Comparison of ENCODE assay signal across 13 cellular contexts in the genomic region with DNA sequence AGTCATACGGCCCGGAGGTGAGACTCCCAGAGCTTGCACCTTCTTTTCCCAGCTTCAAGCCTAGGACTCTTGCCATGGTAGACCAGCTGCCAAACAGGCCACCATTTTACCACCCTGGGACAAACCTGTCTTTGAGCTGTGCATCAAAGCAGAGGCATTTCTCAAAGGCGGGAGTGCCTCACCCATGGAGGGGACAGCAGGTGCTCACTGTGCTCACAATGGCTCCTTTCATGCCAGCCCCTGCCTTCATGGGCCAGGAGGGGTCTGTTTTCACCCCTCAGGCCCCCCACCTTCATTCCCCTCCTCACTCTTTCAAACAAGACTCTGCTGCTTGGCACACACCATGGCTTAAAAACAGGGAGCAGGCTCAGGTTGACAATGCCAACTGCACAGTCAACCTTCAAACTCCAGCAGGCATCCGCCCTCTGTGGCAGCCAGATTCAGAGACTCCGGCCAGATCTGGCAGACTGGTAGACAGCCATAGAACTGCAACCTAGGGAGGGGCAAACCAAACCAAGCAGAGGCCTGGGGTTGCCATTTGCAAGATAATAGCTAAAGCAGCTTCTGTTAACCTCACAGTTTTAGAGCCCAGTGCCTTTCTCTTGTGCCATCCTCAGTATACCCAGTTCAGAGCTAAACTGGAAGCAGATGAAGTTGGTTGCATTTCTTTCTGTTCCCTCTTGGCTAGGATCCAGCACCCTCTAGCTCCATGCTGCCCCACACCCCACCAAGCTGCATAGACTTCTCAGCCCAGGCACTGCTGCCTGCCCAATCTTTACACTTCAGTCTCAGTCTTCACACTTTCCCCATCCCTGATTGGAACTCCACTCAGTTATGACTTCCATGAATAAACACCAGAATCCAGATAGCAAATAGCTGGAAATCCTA.
"Had no signal": no experiment of that assay in that cellular context is flagged by ENCODE, and none has a peak within 500 bp of the region (broad histone marks: within the 10 kb centered on the region; RNA-seq: fewer than 3 reads in every experiment).

No MANE protein-coding gene starts in this region.

- ATAC-seq: gastrocnemius medialis; heart left ventricle; mucosa of descending colon; naive thymus-derived CD4-positive, alpha-beta T cell; right cardiac atrium; stimulated activated naive CD8-positive, alpha-beta T cell treated with anti-CD3 and anti-CD28 coated beads, Interleukin-15, Interleukin-2, amounts not matched to agents 100 U/mL and 50 U/mL, for 24 hours; T-helper 17 cell had no signal

- DNase-seq: activated CD4-positive, alpha-beta memory T cell treated with anti-CD3 and anti-CD28 coated beads, Interleukin-2, amount 10 ng/mL, durations not matched to agents 7 days and 5 days; activated CD4-positive, alpha-beta T cell treated with anti-CD3 and anti-CD28 coated beads for 4 hours; activated naive CD4-positive, alpha-beta T cell treated with anti-CD3 and anti-CD28 coated beads, Interleukin-2, amount 10 ng/mL, durations not matched to agents 7 days and 5 days; activated T-cell treated with anti-CD3 and anti-CD28 coated beads, Interleukin-2, amount 50 U/mL, for 24 hours; gastrocnemius medialis; heart left ventricle; mucosa of descending colon; naive thymus-derived CD4-positive, alpha-beta T cell; right cardiac atrium; small intestine; stimulated activated naive CD8-positive, alpha-beta T cell treated with anti-CD3 and anti-CD28 coated beads, Interleukin-15, Interleukin-2, amounts not matched to agents 100 U/mL and 50 U/mL, for 24 hours; T-helper 17 cell; trophoblast cell had no signal
